38 cellular contexts compared by ENCODE assay signal in genomic region chr1:26910343-26911160, GRCh38. TPM values are rescaled to one million over a fixed set of nuclear protein-coding genes. Genes with fewer than 3 reads are reported as not detected.
A peak's percentile ranks its signal among the peaks of the same experiment; 100 is the strongest.
DNase-seq lines count a peak whose midpoint lies in the region; ATAC-seq, FAIRE-seq and TF ChIP-seq lines count a peak whose summit lies in the region.
"Had no signal": no experiment of that assay in that cellular context is flagged by ENCODE, and none has a peak within 500 bp of the region (broad histone marks: within the 10 kb centered on the region; RNA-seq: fewer than 3 reads in every experiment).

No MANE protein-coding gene starts in this region.

- no peak for ATAC-seq in K562
- peak; percentile 31 for ATAC-seq in left lung
- ATAC-seq: activated naive CD8-positive, alpha-beta T cell treated with anti-CD3 and anti-CD28 coated beads, Interleukin-2, amount 50 U/mL, for 24 hours; activated T-cell treated with anti-CD3 and anti-CD28 coated beads, Interleukin-2, amount 50 U/mL, for 72 hours; esophagus mucosa; GM12878; stimulated activated naive CD8-positive, alpha-beta T cell treated with anti-CD3 and anti-CD28 coated beads, Interleukin-15, Interleukin-2, amounts not matched to agents 100 U/mL and 50 U/mL, for 24 hours had no signal

- DNase-seq in Calu3: no peak
- DNase-seq in K562 (ENCODE audit: extremely low read depth in 1 of 4, low spot score in 3 of 4): peak in 3 of 4 experiments; percentile 13 to 46 (median 34)
- DNase-seq in left lung: peak in 1 of 2 donors; percentile 41
- DNase-seq in progenitor cell of endocrine pancreas (ENCODE audit: low spot score, unreplicated experiment): no peak
- no peak for DNase-seq in NCI-H2227 (lab: John Stamatoyannopoulos, UW; ENCODE audit: unreplicated experiment)
- no peak for DNase-seq in GM10266 (ENCODE audit: extremely low spot score)
- DNase-seq in NCI-H446 (lab: John Stamatoyannopoulos, UW): no peak
- DNase-seq in activated CD4-positive, alpha-beta T cell treated with anti-CD3 and anti-CD28 coated beads, Interleukin-2, amount 10 ng/mL, durations not matched to agents 24 days and 14 days: no peak
- DNase-seq: activated CD4-positive, CD25-positive, alpha-beta regulatory T cell; activated naive CD4-positive, alpha-beta T cell; activated naive CD8-positive, alpha-beta T cell treated with anti-CD3 and anti-CD28 coated beads, Interleukin-2, amount 50 U/mL, for 24 hours; activated T-cell treated with anti-CD3 and anti-CD28 coated beads, Interleukin-2, amount 50 U/mL, for 72 hours; AML-193; caudate nucleus; CD4-positive, CD25-positive, alpha-beta regulatory T cell; dermis blood vessel endothelial cell; MV-4-11; NCI-H1436 treated with DMSO at 0.1 percent for 48 hours; NCI-H510A; ovary; stimulated activated CD4-positive, alpha-beta T cell treated with anti-CD3 and anti-CD28 coated beads, Interleukin-2, amount 100 ng/mL, for 24 hours; stimulated activated naive CD8-positive, alpha-beta T cell treated with anti-CD3 and anti-CD28 coated beads, Interleukin-15, Interleukin-2, amounts not matched to agents 100 U/mL and 50 U/mL, for 24 hours; T1000; testis had no signal

- H3K27me3 Mint-ChIP-seq in Calu3 (ENCODE audit: unreplicated experiment): no peaks in the 10 kb centered on the region
- no peaks in the 10 kb centered on the region for H3K27me3 Mint-ChIP-seq in progenitor cell of endocrine pancreas
- H3K27me3 Mint-ChIP-seq in activated CD4-positive, alpha-beta T cell treated with anti-CD3 and anti-CD28 coated beads, Interleukin-2, amount 10 ng/mL, durations not matched to agents 24 days and 14 days: peaks cover 3% of the 10 kb centered on the region
- H3K27me3 Mint-ChIP-seq: activated naive CD8-positive, alpha-beta T cell treated with anti-CD3 and anti-CD28 coated beads, Interleukin-2, amount 50 U/mL, for 24 hours had no signal

- CTCF ChIA-PET in Calu3 (lab: Charles Lee): no interaction called here
- CTCF ChIA-PET in K562 (lab: Yijun Ruan, JAX; ENCODE audit: low intra/inter-chr PET ratio): no interaction called here

- H3K27ac Mint-ChIP-seq in Calu3 (ENCODE audit: unreplicated experiment): peak overlapping the region; percentile 11
- peak overlapping the region; percentile 63 for H3K27ac Mint-ChIP-seq in progenitor cell of endocrine pancreas
- no peak overlapping the region for H3K27ac Mint-ChIP-seq in activated CD4-positive, alpha-beta T cell treated with anti-CD3 and anti-CD28 coated beads, Interleukin-2, amount 10 ng/mL, durations not matched to agents 24 days and 14 days
- H3K27ac Mint-ChIP-seq: activated naive CD8-positive, alpha-beta T cell treated with anti-CD3 and anti-CD28 coated beads, Interleukin-2, amount 50 U/mL, for 24 hours; activated T-cell treated with anti-CD3 and anti-CD28 coated beads, Interleukin-2, amount 50 U/mL, for 72 hours had no signal

- H3K9ac ChIP-seq in K562 (ENCODE audit: insufficient read depth in 1 of 2, low read depth in 2 of 2, low read length in 2 of 2): peak overlapping the region in 1 of 2 experiments; percentile 46; a peak in 1 of 4 replicates

- H3K36me3 Mint-ChIP-seq in Calu3 (ENCODE audit: insufficient read depth, unreplicated experiment) (peaks cover 8% of the 10 kb centered on the region), progenitor cell of endocrine pancreas (ENCODE audit: insufficient read depth) (no peaks in the 10 kb centered on the region)
- H3K36me3 Mint-ChIP-seq in activated CD4-positive, alpha-beta T cell treated with anti-CD3 and anti-CD28 coated beads, Interleukin-2, amount 10 ng/mL, durations not matched to agents 24 days and 14 days (ENCODE audit: low read depth): no peaks in the 10 kb centered on the region
- H3K36me3 Mint-ChIP-seq: CD4-positive, CD25-positive, alpha-beta regulatory T cell had no signal

- TF ChIP-seq POLR2A in K562 (conservative IDR thresholded peaks at IDR 0.05): no peak

- H3K4me3 Mint-ChIP-seq in Calu3 (ENCODE audit: low read depth, unreplicated experiment) (no peak overlapping the region), progenitor cell of endocrine pancreas (ENCODE audit: low read depth) (peak overlapping the region; percentile 53)
- H3K4me3 Mint-ChIP-seq in activated CD4-positive, alpha-beta T cell treated with anti-CD3 and anti-CD28 coated beads, Interleukin-2, amount 10 ng/mL, durations not matched to agents 24 days and 14 days: no peak overlapping the region
- H3K4me3 Mint-ChIP-seq: activated naive CD8-positive, alpha-beta T cell treated with anti-CD3 and anti-CD28 coated beads, Interleukin-2, amount 50 U/mL, for 24 hours; activated T-cell treated with anti-CD3 and anti-CD28 coated beads, Interleukin-2, amount 50 U/mL, for 72 hours; CD4-positive, CD25-positive, alpha-beta regulatory T cell; neural crest cell had no signal

- H4K20me1 ChIP-seq in K562 (replicated peaks; ENCODE audit: control insufficient read depth, insufficient read depth, low read length): no peaks in the 10 kb centered on the region

- no peaks in the 10 kb centered on the region for H3K9me1 ChIP-seq in K562 (ENCODE audit: control insufficient read depth, insufficient read depth, low read length)

- H3K4me1 Mint-ChIP-seq in Calu3 (ENCODE audit: low read depth, unreplicated experiment): peaks cover 31% of the 10 kb centered on the region
- H3K4me1 Mint-ChIP-seq in progenitor cell of endocrine pancreas (ENCODE audit: low read depth): peaks cover 56% of the 10 kb centered on the region
- H3K4me1 Mint-ChIP-seq in activated CD4-positive, alpha-beta T cell treated with anti-CD3 and anti-CD28 coated beads, Interleukin-2, amount 10 ng/mL, durations not matched to agents 24 days and 14 days: no peaks in the 10 kb centered on the region
- H3K4me1 Mint-ChIP-seq: activated naive CD8-positive, alpha-beta T cell treated with anti-CD3 and anti-CD28 coated beads, Interleukin-2, amount 50 U/mL, for 24 hours; CD4-positive, CD25-positive, alpha-beta regulatory T cell; neural crest cell had no signal

- TF ChIP-seq RAD21 in K562 (CRISPR knock-in tag; conservative IDR thresholded peaks at IDR 0.05 in 1 of 2, IDR thresholded peaks at IDR 0.05 in 1 of 2): no peak

- BruUV-seq in Calu3 (replicated peaks; lab: Mats Ljungman, UMichigan) (no TSS peak), K562 (replicated peaks; lab: Mats Ljungman, UMichigan) (no TSS peak)

- peak overlapping the region; percentile 6; the same call in 1 of the 2 replicates for H2AFZ ChIP-seq in K562 (ENCODE audit: low read depth, low read length)

- H3K4me3 ChIP-seq in K562 (no peak overlapping the region), left lung (no peak overlapping the region)
- H3K4me3 ChIP-seq: GM12878, lung, ovary, right atrium auricular region, testis had no signal

- H3K9me3 Mint-ChIP-seq in Calu3 (ENCODE audit: low read depth, unreplicated experiment): no peaks in the 10 kb centered on the region
- no peaks in the 10 kb centered on the region for H3K9me3 Mint-ChIP-seq in progenitor cell of endocrine pancreas (ENCODE audit: low read depth)
- no peaks in the 10 kb centered on the region for H3K9me3 Mint-ChIP-seq in activated CD4-positive, alpha-beta T cell treated with anti-CD3 and anti-CD28 coated beads, Interleukin-2, amount 10 ng/mL, durations not matched to agents 24 days and 14 days
- H3K9me3 Mint-ChIP-seq: activated naive CD8-positive, alpha-beta T cell treated with anti-CD3 and anti-CD28 coated beads, Interleukin-2, amount 50 U/mL, for 24 hours; activated T-cell treated with anti-CD3 and anti-CD28 coated beads, Interleukin-2, amount 50 U/mL, for 72 hours; CD4-positive, CD25-positive, alpha-beta regulatory T cell; neural crest cell had no signal

- in situ Hi-C loops in K562 (cut with MboI): no loop called here

- WGBS in K562 (ENCODE audit: insufficient coverage, low coverage, missing lambda C conversion rate): 29% methylated on average over 4 of the region's 4 CpGs

- H3K4me1 ChIP-seq in K562 (replicated peaks in 1 of 2; ENCODE audit: control insufficient read depth in 2 of 2, insufficient read depth in 2 of 2, low read length in 2 of 2) (peaks cover 30 to 32% of the 10 kb centered on the region in 2 experiments), left lung (no peaks in the 10 kb centered on the region)
- H3K4me1 ChIP-seq: testis had no signal

- H3K36me3 ChIP-seq in K562 (ENCODE audit: control insufficient read depth, insufficient read depth, low read length) (no peaks in the 10 kb centered on the region), left lung (no peaks in the 10 kb centered on the region)
- H3K36me3 ChIP-seq: ovary, right atrium auricular region had no signal

- no peak; the same call in 1 of the 2 replicates for TF ChIP-seq EP300 in K562 (IDR thresholded peaks at IDR 0.05; ENCODE audit: low read length)

- no peaks in the 10 kb centered on the region for H3K27me3 ChIP-seq in K562 (ENCODE audit: control insufficient read depth in 2 of 2, insufficient read depth in 2 of 2, low read length in 2 of 2)
- H3K27me3 ChIP-seq in left lung: no peaks in the 10 kb centered on the region
- H3K27me3 ChIP-seq: ovary, right atrium auricular region, testis had no signal

- TF ChIP-seq CTCF in Calu3 (IDR thresholded peaks at IDR 0.05; ENCODE audit: unreplicated experiment): no peak
- no peak for TF ChIP-seq CTCF in K562 (IDR thresholded peaks at IDR 0.05 in 2 of 3, conservative IDR thresholded peaks at IDR 0.05 in 1 of 3; ENCODE audit: insufficient read depth in 2 of 3, low read depth in 1 of 3, low read length in 3 of 3)
- no peak for TF ChIP-seq CTCF in left lung (IDR thresholded peaks at IDR 0.05)
- no peak for TF ChIP-seq CTCF in progenitor cell of endocrine pancreas (IDR thresholded peaks at IDR 0.05; ENCODE audit: unreplicated experiment)
- no peak for TF ChIP-seq CTCF in GM10266 (IDR thresholded peaks at IDR 0.05; ENCODE audit: control insufficient read depth, insufficient read depth, low read depth, missing control alignments)

- no peaks in the 10 kb centered on the region for H3K79me2 ChIP-seq in K562 (ENCODE audit: control insufficient read depth, insufficient read depth, low read length)

- H3K9me3 ChIP-seq in K562 (replicated peaks; ENCODE audit: control insufficient read depth, insufficient read depth, low read depth, low read length) (no peaks in the 10 kb centered on the region), left lung (no peaks in the 10 kb centered on the region)
- H3K9me3 ChIP-seq: ovary, right atrium auricular region, testis had no signal

- no peak for FAIRE-seq in K562 (lab: Jason Lieb, UNC)
- FAIRE-seq: astrocyte, GM12878, islet of Langerhans, urothelium cell line had no signal

- H3K27ac ChIP-seq in K562 (ENCODE audit: extremely low read depth, low read depth, low read length): no peak overlapping the region
- peak overlapping the region in 1 of 2 donors; percentile 33 for H3K27ac ChIP-seq in left lung
- H3K27ac ChIP-seq: HL-60, ovary, right atrium auricular region, testis had no signal

- intact Hi-C loops in Calu3 (cut with micrococcal nuclease; ENCODE audit: unreplicated experiment) (no loop called here), K562 (cut with micrococcal nuclease) (no loop called here), left lung (cut with DNase I) (no loop called here)
- intact Hi-C loops in activated CD4-positive, alpha-beta T cell treated with anti-CD3 and anti-CD28 coated beads, Interleukin-2, amount 10 ng/mL, durations not matched to agents 24 days and 14 days (cut with micrococcal nuclease): no loop called here

- H3K4me2 ChIP-seq in K562 (ENCODE audit: insufficient read depth, low read length): no peak overlapping the region

- POLR2A ChIA-PET in K562 (lab: Yijun Ruan, JAX): interaction anchor here (0.7 to 2.4 kb wide), 2 partner anchors 10 to 39 kb away, joined by 3 to 12 read pairs; partner anchors contain the start of gene GPATCH3

RNA-seq across cellular contexts. Expression of gene NR0B2, which starts 3.2 kb away (rescaled TPM):
- total RNA-seq in Calu3 (2022): 0.32 TPM in 1 of 2 replicates, not detected in the other
- total RNA-seq in K562 (2011; cell fraction: chromatin; rRNA removed; ENCODE audit: low replicate concordance): not detected in 2 replicates
- total RNA-seq in K562 (2011; cell fraction: nucleolus; rRNA removed): not detected in 2 replicates
- total RNA-seq in K562 (2011; cell fraction: nucleoplasm; rRNA removed): not detected in 2 replicates
- not detected in 2 replicates for total RNA-seq in K562 (2014; rRNA removed)
- not detected in 2 replicates for total RNA-seq in K562 (2014; rRNA removed; fragmentation: Illumina TruSeq; extraction: Trizol)
- not detected in 2 replicates for total RNA-seq in K562 (2015; rRNA removed; fragmentation: Illumina TruSeq; extraction: Trizol)
- not detected in 2 replicates for total RNA-seq in K562 (2021)
- polyA plus RNA-seq in K562 (2011; rRNA removed): not detected in 2 replicates
- polyA plus RNA-seq in K562 (2011; cell fraction: cytosol; rRNA removed): 0.06 TPM in 1 of 2 replicates, not detected in the other
- polyA plus RNA-seq in K562 (2011; cell fraction: nucleus; rRNA removed): not detected in 2 replicates
- polyA plus RNA-seq in K562 (2012): 0.08 TPM in 1 of 2 replicates, not detected in the other
- polyA plus RNA-seq in K562 (2014; fragmentation: Illumina TruSeq; extraction: Trizol): not detected in 2 replicates
- polyA plus RNA-seq in K562 (2014; fragmentation: Nextera tagmentation; extraction: Ambion mirVana): not detected
- polyA plus RNA-seq in K562 (2014; rRNA removed): not detected in 2 replicates
- not detected in 2 replicates for polyA minus RNA-seq in K562 (2011; rRNA and poly(A)+ RNA removed)
- polyA minus RNA-seq in K562 (2011; cell fraction: cytosol; rRNA and poly(A)+ RNA removed): not detected in 2 replicates
- not detected in 2 replicates for polyA minus RNA-seq in K562 (2011; cell fraction: nucleus; rRNA and poly(A)+ RNA removed)
- 1 to 10 TPM; 1.2 to 7.8 TPM for total RNA-seq in left lung
- 10.3 and 11.9 TPM in 2 replicates for total RNA-seq in progenitor cell of endocrine pancreas
- not detected in 2 replicates for total RNA-seq in activated CD4-positive, alpha-beta T cell treated with anti-CD3 and anti-CD28 coated beads, Interleukin-2, amount 10 ng/mL, durations not matched to agents 24 days and 14 days
- total RNA-seq: A673; activated T-cell treated with anti-CD3 and anti-CD28 coated beads, Interleukin-2, amount 50 U/mL, for 72 hours; astrocyte; CD4-positive, CD25-positive, alpha-beta regulatory T cell; dermis blood vessel endothelial cell; esophagus mucosa; fibroblast of villous mesenchyme; GM12878; H4; neural crest cell; RPMI7951; SK-MEL-5 had no signal
- polyA plus RNA-seq: CD4-positive, CD25-positive, alpha-beta regulatory T cell; GM12878 had no signal

RNA-seq across cellular contexts. Expression of gene GPATCH3, which starts 10.3 kb away (rescaled TPM):
- total RNA-seq in Calu3 (2022) (11.5 and 11.7 TPM in 2 replicates), K562 (2014; rRNA removed) (16.4 and 21.0 TPM in 2 replicates), K562 (2014; rRNA removed; fragmentation: Illumina TruSeq; extraction: Trizol) (8.6 and 9.9 TPM in 2 replicates), K562 (2015; rRNA removed; fragmentation: Illumina TruSeq; extraction: Trizol) (15.3 and 16.2 TPM in 2 replicates), K562 (2021) (22.5 and 23.0 TPM in 2 replicates), left lung (10 to 100 TPM; 16.2 to 16.3 TPM), progenitor cell of endocrine pancreas (21.2 and 23.9 TPM in 2 replicates)
- 15.2 and 22.9 TPM in 2 replicates for total RNA-seq in K562 (2011; cell fraction: chromatin; rRNA removed; ENCODE audit: low replicate concordance)
- total RNA-seq in K562 (2011; cell fraction: nucleolus; rRNA removed): 20.1 and 20.7 TPM in 2 replicates
- 11.5 and 12.9 TPM in 2 replicates for total RNA-seq in K562 (2011; cell fraction: nucleoplasm; rRNA removed)
- polyA plus RNA-seq in K562 (2011; rRNA removed) (5.4 and 7.2 TPM in 2 replicates), K562 (2014; fragmentation: Illumina TruSeq; extraction: Trizol) (14.4 and 17.5 TPM in 2 replicates), K562 (2014; fragmentation: Nextera tagmentation; extraction: Ambion mirVana) (1 to 10 TPM; 1.6 to 4.9 TPM), K562 (2014; rRNA removed) (13.3 and 16.1 TPM in 2 replicates)
- 7.0 and 9.7 TPM in 2 replicates for polyA plus RNA-seq in K562 (2011; cell fraction: cytosol; rRNA removed)
- 10.6 and 15.3 TPM in 2 replicates for polyA plus RNA-seq in K562 (2011; cell fraction: nucleus; rRNA removed)
- polyA plus RNA-seq in K562 (2012): 13.1 and 16.8 TPM in 2 replicates
- 6.1 and 6.7 TPM in 2 replicates for polyA minus RNA-seq in K562 (2011; rRNA and poly(A)+ RNA removed)
- 3.6 and 6.0 TPM in 2 replicates for polyA minus RNA-seq in K562 (2011; cell fraction: cytosol; rRNA and poly(A)+ RNA removed)
- 8.1 and 10.2 TPM in 2 replicates for polyA minus RNA-seq in K562 (2011; cell fraction: nucleus; rRNA and poly(A)+ RNA removed)
- 12.1 and 14.2 TPM in 2 replicates for total RNA-seq in activated CD4-positive, alpha-beta T cell treated with anti-CD3 and anti-CD28 coated beads, Interleukin-2, amount 10 ng/mL, durations not matched to agents 24 days and 14 days

RNA-seq across cellular contexts. Expression of gene NUDC, which starts 11.0 kb away (rescaled TPM):
- total RNA-seq in Calu3 (2022) (101 and 121 TPM in 2 replicates), K562 (2014; rRNA removed) (234 and 265 TPM in 2 replicates), K562 (2014; rRNA removed; fragmentation: Illumina TruSeq; extraction: Trizol) (83.1 and 86.9 TPM in 2 replicates), K562 (2015; rRNA removed; fragmentation: Illumina TruSeq; extraction: Trizol) (156 and 157 TPM in 2 replicates), K562 (2021) (160 and 170 TPM in 2 replicates), left lung (10 to 100 TPM; 56.2 to 65.8 TPM), progenitor cell of endocrine pancreas (93.5 and 101 TPM in 2 replicates)
- total RNA-seq in K562 (2011; cell fraction: chromatin; rRNA removed; ENCODE audit: low replicate concordance): 70.9 and 112 TPM in 2 replicates
- total RNA-seq in K562 (2011; cell fraction: nucleolus; rRNA removed): 73.0 and 85.1 TPM in 2 replicates
- total RNA-seq in K562 (2011; cell fraction: nucleoplasm; rRNA removed): 71.2 and 76.6 TPM in 2 replicates
- polyA plus RNA-seq in K562 (2011; rRNA removed) (42.5 and 59.7 TPM in 2 replicates), K562 (2014; fragmentation: Illumina TruSeq; extraction: Trizol) (202 and 219 TPM in 2 replicates), K562 (2014; fragmentation: Nextera tagmentation; extraction: Ambion mirVana) (10 to 100 TPM in 1 of 2 experiments, 1 to 10 TPM in 1; 9.8 to 18.1 TPM), K562 (2014; rRNA removed) (126 and 149 TPM in 2 replicates)
- 49.6 and 54.7 TPM in 2 replicates for polyA plus RNA-seq in K562 (2011; cell fraction: cytosol; rRNA removed)
- 56.8 and 59.7 TPM in 2 replicates for polyA plus RNA-seq in K562 (2011; cell fraction: nucleus; rRNA removed)
- 171 and 247 TPM in 2 replicates for polyA plus RNA-seq in K562 (2012)
- 42.3 and 52.0 TPM in 2 replicates for polyA minus RNA-seq in K562 (2011; rRNA and poly(A)+ RNA removed)
- 79.7 and 80.2 TPM in 2 replicates for polyA minus RNA-seq in K562 (2011; cell fraction: cytosol; rRNA and poly(A)+ RNA removed)
- 19.4 and 28.9 TPM in 2 replicates for polyA minus RNA-seq in K562 (2011; cell fraction: nucleus; rRNA and poly(A)+ RNA removed)
- 169 and 171 TPM in 2 replicates for total RNA-seq in activated CD4-positive, alpha-beta T cell treated with anti-CD3 and anti-CD28 coated beads, Interleukin-2, amount 10 ng/mL, durations not matched to agents 24 days and 14 days

RNA-seq across cellular contexts. Expression of gene GPN2, which starts 20.5 kb away (rescaled TPM):
- total RNA-seq in Calu3 (2022): 23.4 and 24.3 TPM in 2 replicates
- 37.7 and 65.6 TPM in 2 replicates for total RNA-seq in K562 (2011; cell fraction: chromatin; rRNA removed; ENCODE audit: low replicate concordance)
- 41.7 and 49.9 TPM in 2 replicates for total RNA-seq in K562 (2011; cell fraction: nucleolus; rRNA removed)
- 42.3 and 47.5 TPM in 2 replicates for total RNA-seq in K562 (2011; cell fraction: nucleoplasm; rRNA removed)
- total RNA-seq in K562 (2014; rRNA removed): 16.3 and 26.7 TPM in 2 replicates
- 19.3 and 20.4 TPM in 2 replicates for total RNA-seq in K562 (2014; rRNA removed; fragmentation: Illumina TruSeq; extraction: Trizol)
- 27.0 and 28.0 TPM in 2 replicates for total RNA-seq in K562 (2015; rRNA removed; fragmentation: Illumina TruSeq; extraction: Trizol)
- 58.8 and 59.0 TPM in 2 replicates for total RNA-seq in K562 (2021)
- 45.1 and 64.7 TPM in 2 replicates for polyA plus RNA-seq in K562 (2011; rRNA removed)
- polyA plus RNA-seq in K562 (2011; cell fraction: cytosol; rRNA removed): 37.8 and 64.5 TPM in 2 replicates
- polyA plus RNA-seq in K562 (2011; cell fraction: nucleus; rRNA removed): 49.3 and 52.7 TPM in 2 replicates
- 32.5 and 46.9 TPM in 2 replicates for polyA plus RNA-seq in K562 (2012)
- polyA plus RNA-seq in K562 (2014; fragmentation: Illumina TruSeq; extraction: Trizol): 23.2 and 34.0 TPM in 2 replicates
- polyA plus RNA-seq in K562 (2014; fragmentation: Nextera tagmentation; extraction: Ambion mirVana): 10 to 100 TPM in 1 of 2 experiments, 1 to 10 TPM in 1; 9.9 to 11.4 TPM
- 17.4 and 31.8 TPM in 2 replicates for polyA plus RNA-seq in K562 (2014; rRNA removed)
- 40.1 and 57.8 TPM in 2 replicates for polyA minus RNA-seq in K562 (2011; rRNA and poly(A)+ RNA removed)
- 52.9 and 56.0 TPM in 2 replicates for polyA minus RNA-seq in K562 (2011; cell fraction: cytosol; rRNA and poly(A)+ RNA removed)
- polyA minus RNA-seq in K562 (2011; cell fraction: nucleus; rRNA and poly(A)+ RNA removed): 15.4 and 16.0 TPM in 2 replicates
- total RNA-seq in left lung: 10 to 100 TPM; 23.5 to 25.1 TPM
- 36.5 and 37.4 TPM in 2 replicates for total RNA-seq in progenitor cell of endocrine pancreas
- total RNA-seq in activated CD4-positive, alpha-beta T cell treated with anti-CD3 and anti-CD28 coated beads, Interleukin-2, amount 10 ng/mL, durations not matched to agents 24 days and 14 days: 41.8 and 47.1 TPM in 2 replicates

RNA-seq across cellular contexts. Expression of gene SFN, which starts 47.6 kb away (rescaled TPM):
- total RNA-seq in Calu3 (2022) (74.5 and 103 TPM in 2 replicates), K562 (2014; rRNA removed) (2.2 and 2.7 TPM in 2 replicates), K562 (2014; rRNA removed; fragmentation: Illumina TruSeq; extraction: Trizol) (0.38 and 0.73 TPM in 2 replicates), K562 (2015; rRNA removed; fragmentation: Illumina TruSeq; extraction: Trizol) (2.0 and 3.0 TPM in 2 replicates), K562 (2021) (3.1 and 3.7 TPM in 2 replicates), left lung (100 to 1,000 TPM; 130 to 192 TPM), progenitor cell of endocrine pancreas (0.36 and 0.44 TPM in 2 replicates)
- total RNA-seq in K562 (2011; cell fraction: chromatin; rRNA removed; ENCODE audit: low replicate concordance): 0.42 and 0.90 TPM in 2 replicates
- 0.66 and 1.3 TPM in 2 replicates for total RNA-seq in K562 (2011; cell fraction: nucleolus; rRNA removed)
- 0.37 and 1.5 TPM in 2 replicates for total RNA-seq in K562 (2011; cell fraction: nucleoplasm; rRNA removed)
- polyA plus RNA-seq in K562 (2011; rRNA removed) (0.86 and 1.7 TPM in 2 replicates), K562 (2014; fragmentation: Illumina TruSeq; extraction: Trizol) (2.7 and 3.4 TPM in 2 replicates), K562 (2014; fragmentation: Nextera tagmentation; extraction: Ambion mirVana) (under 1 TPM; 0.10 to 0.11 TPM), K562 (2014; rRNA removed) (3.8 and 3.9 TPM in 2 replicates)
- polyA plus RNA-seq in K562 (2011; cell fraction: cytosol; rRNA removed): 1.9 and 2.8 TPM in 2 replicates
- 0.67 and 0.91 TPM in 2 replicates for polyA plus RNA-seq in K562 (2011; cell fraction: nucleus; rRNA removed)
- 1.6 and 4.0 TPM in 2 replicates for polyA plus RNA-seq in K562 (2012)
- polyA minus RNA-seq in K562 (2011; rRNA and poly(A)+ RNA removed): 0.25 and 0.42 TPM in 2 replicates
- polyA minus RNA-seq in K562 (2011; cell fraction: cytosol; rRNA and poly(A)+ RNA removed): 2.3 and 3.7 TPM in 2 replicates
- 0.67 and 0.89 TPM in 2 replicates for polyA minus RNA-seq in K562 (2011; cell fraction: nucleus; rRNA and poly(A)+ RNA removed)
- 0.24 and 0.47 TPM in 2 replicates for total RNA-seq in activated CD4-positive, alpha-beta T cell treated with anti-CD3 and anti-CD28 coated beads, Interleukin-2, amount 10 ng/mL, durations not matched to agents 24 days and 14 days
- total RNA-seq: A673, RPMI7951, SK-MEL-5 had no signal
- polyA plus RNA-seq: CD4-positive, CD25-positive, alpha-beta regulatory T cell had no signal

Comparison
In these comparisons a context has a peak if more than half of its experiments do, and no peak if none do; other contexts are left out.
1. DNase-seq: peak in K562 (3 of 4); none in Calu3 (single experiment), progenitor cell of endocrine pancreas (single experiment), NCI-H2227 (single experiment), GM10266 (single experiment), NCI-H446 (0 of 2) and activated CD4-positive, alpha-beta T cell treated with anti-CD3 and anti-CD28 coated beads, Interleukin-2, amount 10 ng/mL, durations not matched to agents 24 days and 14 days (single experiment).